In the genomic region with DNA sequence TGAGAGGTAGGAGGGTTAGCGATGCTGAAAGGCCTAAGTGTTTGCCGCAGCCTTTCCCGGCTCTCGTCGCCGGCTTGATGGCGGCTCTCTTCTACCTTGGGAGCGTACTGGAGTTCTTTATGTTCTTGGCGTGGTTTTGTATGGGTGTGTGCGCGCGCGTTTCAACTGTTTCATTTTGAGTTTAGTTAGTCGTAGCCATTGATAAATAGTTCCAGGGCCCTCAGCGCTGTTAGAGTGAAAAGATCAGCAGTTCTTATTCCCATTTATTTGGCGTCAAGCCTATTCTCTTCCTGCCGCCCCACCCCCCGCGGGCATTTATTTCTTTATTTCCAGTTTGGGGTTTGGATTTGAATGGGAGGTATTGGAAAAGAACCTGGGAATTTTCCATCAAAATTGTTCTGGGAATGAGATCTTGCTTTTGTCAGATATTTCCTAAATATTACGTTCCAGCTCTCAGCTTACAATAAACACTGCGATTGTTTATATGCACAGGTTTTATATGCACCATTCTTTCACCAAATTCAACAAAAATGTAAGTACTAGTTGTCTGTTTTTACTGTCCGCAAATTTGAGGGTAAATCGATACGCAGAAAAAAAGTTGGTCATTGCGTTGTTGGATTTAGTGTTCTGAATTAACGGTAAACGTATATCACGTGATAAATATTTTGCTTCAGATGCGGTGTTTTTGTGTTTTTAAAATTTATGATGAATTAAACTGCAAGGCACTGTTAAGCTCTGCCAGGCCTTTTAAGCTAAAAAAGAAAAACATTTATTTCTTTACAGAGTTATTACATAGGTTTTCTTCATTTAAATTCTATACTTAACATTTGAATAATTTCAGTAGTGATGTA, we compare ENCODE assay signal across 8 cellular contexts. TPM values are rescaled to one million over a fixed set of nuclear protein-coding genes. Genes with fewer than 3 reads are reported as not detected.
DNase-seq lines count a peak whose midpoint lies in the region; ATAC-seq and TF ChIP-seq lines count a peak whose summit lies in the region.

No MANE protein-coding gene starts in this region.

- H3K27ac ChIP-seq in thoracic aorta, result peak overlapping the region; percentile 92 to 96

- peaks cover 2% of the 10 kb centered on the region for H3K27me3 Mint-ChIP-seq in activated CD8-positive, alpha-beta T cell treated with anti-CD3 and anti-CD28 coated beads for 36 hours
- peaks cover 0 to under 1% of the 10 kb centered on the region in 2 donors for H3K27me3 Mint-ChIP-seq in natural killer cell (ENCODE audit: low read depth in 2 of 2)

- no peak for TF ChIP-seq POLR2A in erythroblast (IDR thresholded peaks at IDR 0.05; ENCODE audit: low read length)

- peaks cover 36% of the 10 kb centered on the region for H3K4me1 Mint-ChIP-seq in activated CD8-positive, alpha-beta T cell treated with anti-CD3 and anti-CD28 coated beads for 36 hours (ENCODE audit: low read depth)
- H3K4me1 Mint-ChIP-seq in natural killer cell, result peaks cover 55 to 63% of the 10 kb centered on the region in 2 donors

- H3K36me3 Mint-ChIP-seq in activated CD8-positive, alpha-beta T cell treated with anti-CD3 and anti-CD28 coated beads for 36 hours (ENCODE audit: low read depth), result peaks cover 29% of the 10 kb centered on the region
- H3K36me3 Mint-ChIP-seq in natural killer cell, result peaks cover 9% of the 10 kb centered on the region

- ATAC-seq in activated CD8-positive, alpha-beta T cell treated with anti-CD3 and anti-CD28 coated beads for 36 hours, result no peak
- no peak for ATAC-seq in natural killer cell
- no peak for ATAC-seq in thoracic aorta (ENCODE audit: insufficient number of reproducible peaks, low FRiP score, low read depth)
- no peak for ATAC-seq in HG02938 (IDR thresholded peaks at IDR 0.05; ENCODE audit: unreplicated experiment)

- H3K4me3 ChIP-seq in thoracic aorta, result peak overlapping the region; percentile 80

- no peaks in the 10 kb centered on the region for H3K9me3 Mint-ChIP-seq in activated CD8-positive, alpha-beta T cell treated with anti-CD3 and anti-CD28 coated beads for 36 hours
- peaks cover 0 to 1% of the 10 kb centered on the region in 2 donors for H3K9me3 Mint-ChIP-seq in natural killer cell

- CTCF ChIA-PET in activated CD8-positive, alpha-beta T cell treated with anti-CD3 and anti-CD28 coated beads for 36 hours (lab: Charles Lee), result interaction anchor here (1.0 kb wide), 1 partner anchor 8 kb away, joined by 4 read pairs; no protein-coding TSS in a partner anchor

- H3K27ac Mint-ChIP-seq in activated CD8-positive, alpha-beta T cell treated with anti-CD3 and anti-CD28 coated beads for 36 hours, result peak overlapping the region; percentile 97
- H3K27ac Mint-ChIP-seq in natural killer cell, result peak overlapping the region; percentile 93 to 100

- TF ChIP-seq CTCF in activated CD8-positive, alpha-beta T cell treated with anti-CD3 and anti-CD28 coated beads for 36 hours (IDR thresholded peaks at IDR 0.05), result no peak
- TF ChIP-seq CTCF in natural killer cell (IDR thresholded peaks at IDR 0.05) (no peak), thoracic aorta (IDR thresholded peaks at IDR 0.05) (no peak)

- peak; percentile 45 for DNase-seq in NCI-H345 (lab: John Stamatoyannopoulos, UW)
- no peak for DNase-seq in NCI-H345 treated with DMSO at 0.1 percent for 48 hours (lab: John Stamatoyannopoulos, UW; ENCODE audit: unreplicated experiment)
- DNase-seq in NCI-H146 (lab: John Stamatoyannopoulos, UW), result peak; percentile 64
- DNase-seq in activated CD8-positive, alpha-beta T cell treated with anti-CD3 and anti-CD28 coated beads for 36 hours, result peak; percentile 73
- peak; percentile 87 to 89 for DNase-seq in erythroblast (lab: John Stamatoyannopoulos, UW)
- DNase-seq in natural killer cell, result no peak
- peak; percentile 2 for DNase-seq in thoracic aorta (ENCODE audit: low spot score)

- H3K4me1 ChIP-seq in thoracic aorta (ENCODE audit: control insufficient read depth in 1 of 2, low read depth in 2 of 2), result peaks cover 41 to 55% of the 10 kb centered on the region in 2 donors

- POLR2A ChIA-PET in activated CD8-positive, alpha-beta T cell treated with anti-CD3 and anti-CD28 coated beads for 36 hours (lab: Charles Lee), result interaction anchor here (0.7 to 1.0 kb wide), 3 partner anchors 8 to 612 kb away, joined by 3 to 8 read pairs (median 4); partner anchors contain the start of genes R3HDM1 and ZRANB3

- H3K9me3 ChIP-seq in thoracic aorta, result no peaks in the 10 kb centered on the region

- intact Hi-C loops in activated CD8-positive, alpha-beta T cell treated with anti-CD3 and anti-CD28 coated beads for 36 hours (cut with micrococcal nuclease), result loop anchor here (2.0 kb wide), 2 partner anchors 133 to 611 kb away; partner anchors contain the start of genes R3HDM1, RAB3GAP1 and ZRANB3
- intact Hi-C loops in natural killer cell (cut with micrococcal nuclease), result loop anchor here (2.0 kb wide), 1 partner anchor 249 kb away; no protein-coding TSS in a partner anchor

- no peaks in the 10 kb centered on the region for H3K27me3 ChIP-seq in thoracic aorta (replicated peaks; ENCODE audit: insufficient read depth)

- H3K36me3 ChIP-seq in thoracic aorta, result no peaks in the 10 kb centered on the region

- peak overlapping the region; percentile 82 for H3K4me3 Mint-ChIP-seq in activated CD8-positive, alpha-beta T cell treated with anti-CD3 and anti-CD28 coated beads for 36 hours
- peak overlapping the region; percentile 99 for H3K4me3 Mint-ChIP-seq in natural killer cell

RNA-seq across cellular contexts. Expression of gene CCNT2, which starts 1.0 kb away (rescaled TPM):
- 10 to 100 TPM; 30.5 to 32.1 TPM for total RNA-seq in activated CD8-positive, alpha-beta T cell treated with anti-CD3 and anti-CD28 coated beads for 36 hours
- total RNA-seq in natural killer cell (10 to 100 TPM; 86.9 to 93.1 (median 87.8) TPM), thoracic aorta (10 to 100 TPM; 49.6 to 52.4 TPM)

Comparison
In these comparisons a context has a peak if more than half of its experiments do, and no peak if none do; other contexts are left out.
1. DNase-seq: peak in NCI-H345 (single experiment), NCI-H146 (single experiment), activated CD8-positive, alpha-beta T cell treated with anti-CD3 and anti-CD28 coated beads for 36 hours (single experiment), erythroblast (2 of 2) and thoracic aorta (single experiment); none in NCI-H345 treated with DMSO at 0.1 percent for 48 hours (single experiment) and natural killer cell (single experiment).